ENCODE assay signal across 7 cellular contexts in the genomic region with DNA sequence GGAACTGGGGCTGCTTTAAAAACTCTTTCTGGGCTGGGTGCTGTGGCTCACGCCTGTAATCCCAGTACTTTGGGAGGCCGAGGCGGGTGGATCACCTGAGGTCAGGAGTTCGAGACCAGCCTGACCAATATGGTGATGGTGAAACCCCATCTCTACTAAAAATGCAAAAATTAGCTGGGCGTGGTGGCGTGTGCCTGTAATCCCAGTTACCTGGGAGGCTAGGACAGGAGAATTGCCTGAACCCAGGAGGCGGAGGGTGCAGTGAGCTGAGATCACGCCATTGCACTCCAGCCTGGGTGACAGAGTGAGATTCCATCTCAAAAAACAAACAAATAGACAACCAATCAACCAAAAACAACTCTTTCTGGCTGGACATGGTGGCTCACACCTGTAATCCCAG. TPM values are rescaled to one million over a fixed set of nuclear protein-coding genes. Genes with fewer than 3 reads are reported as not detected.
DNase-seq lines count a peak whose midpoint lies in the region; ATAC-seq, FAIRE-seq and TF ChIP-seq lines count a peak whose summit lies in the region.
"Not testable (repeated sequence)": the region's sequence is repeated elsewhere in the genome, so short reads cannot be mapped to it uniquely, and the experiment has no call there.
"Had no signal": no experiment of that assay in that cellular context is flagged by ENCODE, and none has a peak within 500 bp of the region (broad histone marks: within the 10 kb centered on the region; RNA-seq: fewer than 3 reads in every experiment).

No MANE protein-coding gene starts in this region.

- not testable (repeated sequence) for H3K36me3 ChIP-seq in body of pancreas (replicated peaks in 1 of 2; ENCODE audit: insufficient read depth in 1 of 2, low read depth in 2 of 2); kidney (ENCODE audit: control insufficient read depth in 1 of 2, insufficient read depth in 2 of 2, low read length in 2 of 2); right lobe of liver; mucosa of rectum (ENCODE audit: control insufficient read depth in 2 of 2, insufficient read depth in 2 of 2, low read length in 2 of 2)

- not testable (repeated sequence) for FAIRE-seq in kidney (lab: Jason Lieb, UNC)

- WGBS in body of pancreas, 2 donors, result 95 to 96% methylated on average over 8 of the region's 8 CpGs
- 72% methylated on average over 2 of the region's 8 CpGs for WGBS in right lobe of liver (ENCODE audit: insufficient coverage, low coverage, low lambda C conversion rate, missing lambda C conversion rate)

- not testable (repeated sequence) for H3K9me3 ChIP-seq in body of pancreas; kidney (ENCODE audit: control insufficient read depth in 1 of 2, low read length in 2 of 2); right lobe of liver; mucosa of rectum (ENCODE audit: control insufficient read depth in 2 of 2, low read length in 2 of 2)

- intact Hi-C loops in body of pancreas (cut with DNase I); kidney (cut with DNase I); right lobe of liver (cut with DNase I): not testable (repeated sequence)

- not testable (repeated sequence) for ATAC-seq in body of pancreas, right lobe of liver

- H3K9me3 Mint-ChIP-seq in glutamatergic neuron (ENCODE audit: unreplicated experiment), result peaks cover 14% of the 10 kb centered on the region
- not testable (repeated sequence) for H3K9me3 Mint-ChIP-seq in progenitor cell of endocrine pancreas (ENCODE audit: low read depth)

- H3K4me1 Mint-ChIP-seq in glutamatergic neuron (ENCODE audit: low read depth, unreplicated experiment), result peaks cover 42% of the 10 kb centered on the region
- peaks cover 23% of the 10 kb centered on the region for H3K4me1 Mint-ChIP-seq in progenitor cell of endocrine pancreas (ENCODE audit: low read depth)

- H3K36me3 Mint-ChIP-seq in glutamatergic neuron (ENCODE audit: unreplicated experiment); progenitor cell of endocrine pancreas (ENCODE audit: insufficient read depth): not testable (repeated sequence)

- H3K27ac ChIP-seq in body of pancreas (peak overlapping the region in 3 of 4 donors; percentile 55 to 79 (median 63)), kidney (ENCODE audit: low read depth in 2 of 2, low read length in 2 of 2) (peak overlapping the region; percentile 65 to 71), right lobe of liver (peak overlapping the region in 2 of 3 donors; percentile 9 to 41), mucosa of rectum (ENCODE audit: low read depth in 2 of 2, low read length in 2 of 2) (peak overlapping the region; percentile 85 to 86)

- H3K27ac Mint-ChIP-seq in glutamatergic neuron (ENCODE audit: unreplicated experiment) (peak overlapping the region; percentile 87), progenitor cell of endocrine pancreas (peak overlapping the region; percentile 92)

- not testable (repeated sequence) for H3K4me3 Mint-ChIP-seq in glutamatergic neuron (ENCODE audit: unreplicated experiment); progenitor cell of endocrine pancreas (ENCODE audit: low read depth)

- TF ChIP-seq POLR2A in body of pancreas (IDR thresholded peaks at IDR 0.05); right lobe of liver (IDR thresholded peaks at IDR 0.05): not testable (repeated sequence)

- H3K27me3 ChIP-seq in body of pancreas; right lobe of liver; mucosa of rectum (ENCODE audit: control insufficient read depth in 2 of 2, insufficient read depth in 2 of 2, low read length in 2 of 2): not testable (repeated sequence)

- not testable (repeated sequence) for TF ChIP-seq CTCF in body of pancreas (IDR thresholded peaks at IDR 0.05); glutamatergic neuron (IDR thresholded peaks at IDR 0.05; ENCODE audit: partially characterized antibody, unreplicated experiment); kidney (IDR thresholded peaks at IDR 0.05; ENCODE audit: borderline replicate concordance, extremely low read depth, insufficient read depth); right lobe of liver (IDR thresholded peaks at IDR 0.05); progenitor cell of endocrine pancreas (IDR thresholded peaks at IDR 0.05; ENCODE audit: unreplicated experiment)

- not testable (repeated sequence) for H3K9ac ChIP-seq in kidney (ENCODE audit: low read length in 2 of 2); mucosa of rectum (ENCODE audit: low read depth in 1 of 2, low read length in 2 of 2)

- H3K27me3 Mint-ChIP-seq in glutamatergic neuron (ENCODE audit: unreplicated experiment); progenitor cell of endocrine pancreas: not testable (repeated sequence)

- DNase-seq in body of pancreas; glutamatergic neuron; kidney; right lobe of liver; progenitor cell of endocrine pancreas (ENCODE audit: low spot score, unreplicated experiment): not testable (repeated sequence)

- H3K4me1 ChIP-seq in body of pancreas (peaks cover 30% of the 10 kb centered on the region), kidney (ENCODE audit: control insufficient read depth in 1 of 2, insufficient read depth in 1 of 2, low read depth in 1 of 2, low read length in 2 of 2) (peaks cover 5 to 18% of the 10 kb centered on the region in 2 donors), right lobe of liver (peaks cover 0 to 34% (median 6%) of the 10 kb centered on the region in 4 donors), mucosa of rectum (ENCODE audit: control insufficient read depth in 2 of 2, insufficient read depth in 2 of 2, low read length in 2 of 2) (peaks cover 35 to 41% of the 10 kb centered on the region in 2 donors)

- not testable (repeated sequence) for H3K4me3 ChIP-seq in body of pancreas; kidney (ENCODE audit: low read length in 2 of 2); right lobe of liver; mucosa of rectum (ENCODE audit: low read length in 2 of 2)

RNA-seq across cellular contexts. Expression of gene FAM171A1, which starts 37.9 kb away (rescaled TPM):
- total RNA-seq in body of pancreas, result 10 to 100 TPM; 22.1 to 29.1 TPM
- 186 TPM for total RNA-seq in glutamatergic neuron (ENCODE audit: unreplicated experiment)
- total RNA-seq in kidney, result 53.0 TPM
- 30.4 TPM for polyA plus RNA-seq in kidney (ENCODE audit: insufficient read depth, low read depth, low replicate concordance)
- 10 to 100 TPM in 4 of 6 experiments, 1 to 10 TPM in 2; 6.1 to 12.1 (median 10.3) TPM for total RNA-seq in right lobe of liver
- total RNA-seq in progenitor cell of endocrine pancreas, result 75.6 and 86.1 TPM in 2 replicates
- total RNA-seq: B cell had no signal

Comparison
In these comparisons a context has a peak if more than half of its experiments do, and no peak if none do; other contexts are left out.
1. H3K27ac ChIP-seq: peak in every context shown above with its lines; median percentile 86 in mucosa of rectum; 68 in kidney; 63 in body of pancreas; 25 in right lobe of liver.